8 cellular contexts compared by ENCODE assay signal in genomic region chr1:1454286-1455056, GRCh38. TPM values are rescaled to one million over a fixed set of nuclear protein-coding genes. Genes with fewer than 3 reads are reported as not detected.
"Had no signal": no experiment of that assay in that cellular context is flagged by ENCODE, and none has a peak within 500 bp of the region (broad histone marks: within the 10 kb centered on the region; RNA-seq: fewer than 3 reads in every experiment).

No MANE protein-coding gene starts in this region.

RNA-seq across cellular contexts. Expression of gene ATAD3C, which starts 5.0 kb away (rescaled TPM):
- total RNA-seq: ascending aorta, cerebellum had no signal

RNA-seq across cellular contexts. Expression of gene ANKRD65, which starts 33.4 kb away (rescaled TPM):
- total RNA-seq: activated naive CD4-positive, alpha-beta T cell treated with anti-CD3 and anti-CD28 coated beads for 36 hours; activated naive CD8-positive, alpha-beta T cell treated with anti-CD3 and anti-CD28 coated beads for 36 hours; activated naive CD8-positive, alpha-beta T cell treated with anti-CD3 and anti-CD28 coated beads, Interleukin-2, amount 10 ng/mL, durations not matched to agents 7 days and 5 days; activated T-helper 17 cell treated with anti-CD3 and anti-CD28 coated beads, Interleukin-2, amount 50 U/mL, for 72 hours; activated T-helper 2 cell treated with anti-CD3 and anti-CD28 coated beads, Interferon-gamma antibody, Interleukin-2, Interleukin-4, amounts not matched to agents 10 μg/mL and 5 μg/mL and 100 μg/mL, durations not matched to agents 14 hours and 24 hours and 36 hours; chondrocyte had no signal
